1 cellular context compared by ENCODE assay signal in the genomic region with DNA sequence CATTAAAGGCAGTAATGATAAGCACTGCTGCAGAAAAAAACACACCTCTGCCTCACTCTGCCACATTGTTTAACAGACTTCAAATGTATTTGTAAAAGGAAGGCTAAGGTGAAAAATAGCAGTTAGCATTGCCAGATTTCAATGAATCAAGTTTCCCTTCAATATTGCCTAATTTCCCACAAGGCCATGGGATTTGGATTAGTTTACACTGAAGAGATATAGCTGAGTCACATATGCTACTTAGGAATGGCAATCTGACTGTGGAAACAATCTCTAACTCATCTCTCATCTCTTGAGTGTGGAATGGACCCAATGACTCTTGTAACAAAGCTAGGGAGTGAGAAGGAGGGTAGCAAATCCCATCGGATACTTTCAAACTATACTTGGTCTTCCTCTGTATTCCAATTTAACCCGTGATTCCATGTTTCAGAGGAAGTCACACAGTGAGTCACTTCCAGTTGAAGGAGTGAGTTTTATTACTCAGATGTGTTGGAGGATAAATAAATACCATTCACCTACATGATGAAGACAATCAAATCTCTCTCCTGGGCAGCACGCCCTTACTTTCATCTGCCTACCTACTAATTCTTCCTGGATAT.
A peak's percentile ranks its signal among the peaks of the same experiment; 100 is the strongest.
TF ChIP-seq lines count a peak whose summit lies in the region.

No MANE protein-coding gene starts in this region.

TF ChIP-seq in HEK293, 187 proteins besides CTCF, POLR2A, EP300 and RAD21 (continued from another document):
- TF ChIP-seq, protein P1, sequence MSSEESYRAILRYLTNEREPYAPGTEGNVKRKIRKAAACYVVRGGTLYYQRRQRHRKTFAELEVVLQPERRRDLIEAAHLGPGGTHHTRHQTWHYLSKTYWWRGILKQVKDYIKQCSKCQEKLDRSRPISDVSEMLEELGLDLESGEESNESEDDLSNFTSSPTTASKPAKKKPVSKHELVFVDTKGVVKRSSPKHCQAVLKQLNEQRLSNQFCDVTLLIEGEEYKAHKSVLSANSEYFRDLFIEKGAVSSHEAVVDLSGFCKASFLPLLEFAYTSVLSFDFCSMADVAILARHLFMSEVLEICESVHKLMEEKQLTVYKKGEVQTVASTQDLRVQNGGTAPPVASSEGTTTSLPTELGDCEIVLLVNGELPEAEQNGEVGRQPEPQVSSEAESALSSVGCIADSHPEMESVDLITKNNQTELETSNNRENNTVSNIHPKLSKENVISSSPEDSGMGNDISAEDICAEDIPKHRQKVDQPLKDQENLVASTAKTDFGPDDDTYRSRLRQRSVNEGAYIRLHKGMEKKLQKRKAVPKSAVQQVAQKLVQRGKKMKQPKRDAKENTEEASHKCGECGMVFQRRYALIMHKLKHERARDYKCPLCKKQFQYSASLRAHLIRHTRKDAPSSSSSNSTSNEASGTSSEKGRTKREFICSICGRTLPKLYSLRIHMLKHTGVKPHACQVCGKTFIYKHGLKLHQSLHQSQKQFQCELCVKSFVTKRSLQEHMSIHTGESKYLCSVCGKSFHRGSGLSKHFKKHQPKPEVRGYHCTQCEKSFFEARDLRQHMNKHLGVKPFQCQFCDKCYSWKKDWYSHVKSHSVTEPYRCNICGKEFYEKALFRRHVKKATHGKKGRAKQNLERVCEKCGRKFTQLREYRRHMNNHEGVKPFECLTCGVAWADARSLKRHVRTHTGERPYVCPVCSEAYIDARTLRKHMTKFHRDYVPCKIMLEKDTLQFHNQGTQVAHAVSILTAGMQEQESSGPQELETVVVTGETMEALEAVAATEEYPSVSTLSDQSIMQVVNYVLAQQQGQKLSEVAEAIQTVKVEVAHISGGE (tag by site-specific recombination; conservative IDR thresholded peaks at IDR 0.05; ENCODE audit: low read depth): no peak
- TF ChIP-seq, protein P2, sequence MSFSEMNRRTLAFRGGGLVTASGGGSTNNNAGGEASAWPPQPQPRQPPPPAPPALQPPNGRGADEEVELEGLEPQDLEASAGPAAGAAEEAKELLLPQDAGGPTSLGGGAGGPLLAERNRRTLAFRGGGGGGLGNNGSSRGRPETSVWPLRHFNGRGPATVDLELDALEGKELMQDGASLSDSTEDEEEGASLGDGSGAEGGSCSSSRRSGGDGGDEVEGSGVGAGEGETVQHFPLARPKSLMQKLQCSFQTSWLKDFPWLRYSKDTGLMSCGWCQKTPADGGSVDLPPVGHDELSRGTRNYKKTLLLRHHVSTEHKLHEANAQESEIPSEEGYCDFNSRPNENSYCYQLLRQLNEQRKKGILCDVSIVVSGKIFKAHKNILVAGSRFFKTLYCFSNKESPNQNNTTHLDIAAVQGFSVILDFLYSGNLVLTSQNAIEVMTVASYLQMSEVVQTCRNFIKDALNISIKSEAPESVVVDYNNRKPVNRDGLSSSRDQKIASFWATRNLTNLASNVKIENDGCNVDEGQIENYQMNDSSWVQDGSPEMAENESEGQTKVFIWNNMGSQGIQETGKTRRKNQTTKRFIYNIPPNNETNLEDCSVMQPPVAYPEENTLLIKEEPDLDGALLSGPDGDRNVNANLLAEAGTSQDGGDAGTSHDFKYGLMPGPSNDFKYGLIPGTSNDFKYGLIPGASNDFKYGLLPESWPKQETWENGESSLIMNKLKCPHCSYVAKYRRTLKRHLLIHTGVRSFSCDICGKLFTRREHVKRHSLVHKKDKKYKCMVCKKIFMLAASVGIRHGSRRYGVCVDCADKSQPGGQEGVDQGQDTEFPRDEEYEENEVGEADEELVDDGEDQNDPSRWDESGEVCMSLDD (tag by site-specific recombination; IDR thresholded peaks at IDR 0.05): no peak
- TF ChIP-seq ZFP3 (tag by site-specific recombination; IDR thresholded peaks at IDR 0.05; ENCODE audit: low read depth): no peak
- no peak for TF ChIP-seq KLF1 (tag by site-specific recombination; IDR thresholded peaks at IDR 0.05)
- no peak for TF ChIP-seq ZNF302 (tag by site-specific recombination; IDR thresholded peaks at IDR 0.05; ENCODE audit: low read depth)
- peak; percentile 31; the same call in 1 of the 2 replicates for TF ChIP-seq ZNF366 (tag by site-specific recombination; conservative IDR thresholded peaks at IDR 0.05)
- TF ChIP-seq ZFHX2 (tag by site-specific recombination; conservative IDR thresholded peaks at IDR 0.05): peak; percentile 83
- no peak for TF ChIP-seq ZNF707 (tag by site-specific recombination; IDR thresholded peaks at IDR 0.05)
- TF ChIP-seq ZNF560 (tag by site-specific recombination; IDR thresholded peaks at IDR 0.05; ENCODE audit: borderline replicate concordance): no peak
- no peak for TF ChIP-seq ZBTB8A (tag by site-specific recombination; IDR thresholded peaks at IDR 0.05)
- no peak for TF ChIP-seq ZNF174 (tag by site-specific recombination; IDR thresholded peaks at IDR 0.05)
- TF ChIP-seq ZNF510 (tag by site-specific recombination; IDR thresholded peaks at IDR 0.05; ENCODE audit: insufficient replicate concordance): no peak
- no peak for TF ChIP-seq ZIC2 (tag by site-specific recombination; IDR thresholded peaks at IDR 0.05)
- no peak for TF ChIP-seq ZNF311 (tag by site-specific recombination; IDR thresholded peaks at IDR 0.05; ENCODE audit: borderline replicate concordance)
- 0 out of 2 replicates have a peak, but pooled peaks have one; percentile 10 for TF ChIP-seq WT1 (tag by site-specific recombination; IDR thresholded peaks at IDR 0.05)
- TF ChIP-seq ZBTB48 (tag by site-specific recombination; IDR thresholded peaks at IDR 0.05): no peak
- TF ChIP-seq OSR2 (tag by site-specific recombination; IDR thresholded peaks at IDR 0.05): 0 out of 2 replicates have a peak, but pooled peaks have one; percentile 41
- no peak for TF ChIP-seq ZNF394 (tag by site-specific recombination; IDR thresholded peaks at IDR 0.05; ENCODE audit: borderline replicate concordance)
- TF ChIP-seq BCL11B (tag by site-specific recombination; IDR thresholded peaks at IDR 0.05; ENCODE audit: low read depth): no peak
- peak; percentile 23 for TF ChIP-seq SETDB1 (IDR thresholded peaks at IDR 0.05; ENCODE audit: insufficient read length, low read length)
- TF ChIP-seq ZNF426 (tag by site-specific recombination; IDR thresholded peaks at IDR 0.05): no peak
- TF ChIP-seq, protein P3, sequence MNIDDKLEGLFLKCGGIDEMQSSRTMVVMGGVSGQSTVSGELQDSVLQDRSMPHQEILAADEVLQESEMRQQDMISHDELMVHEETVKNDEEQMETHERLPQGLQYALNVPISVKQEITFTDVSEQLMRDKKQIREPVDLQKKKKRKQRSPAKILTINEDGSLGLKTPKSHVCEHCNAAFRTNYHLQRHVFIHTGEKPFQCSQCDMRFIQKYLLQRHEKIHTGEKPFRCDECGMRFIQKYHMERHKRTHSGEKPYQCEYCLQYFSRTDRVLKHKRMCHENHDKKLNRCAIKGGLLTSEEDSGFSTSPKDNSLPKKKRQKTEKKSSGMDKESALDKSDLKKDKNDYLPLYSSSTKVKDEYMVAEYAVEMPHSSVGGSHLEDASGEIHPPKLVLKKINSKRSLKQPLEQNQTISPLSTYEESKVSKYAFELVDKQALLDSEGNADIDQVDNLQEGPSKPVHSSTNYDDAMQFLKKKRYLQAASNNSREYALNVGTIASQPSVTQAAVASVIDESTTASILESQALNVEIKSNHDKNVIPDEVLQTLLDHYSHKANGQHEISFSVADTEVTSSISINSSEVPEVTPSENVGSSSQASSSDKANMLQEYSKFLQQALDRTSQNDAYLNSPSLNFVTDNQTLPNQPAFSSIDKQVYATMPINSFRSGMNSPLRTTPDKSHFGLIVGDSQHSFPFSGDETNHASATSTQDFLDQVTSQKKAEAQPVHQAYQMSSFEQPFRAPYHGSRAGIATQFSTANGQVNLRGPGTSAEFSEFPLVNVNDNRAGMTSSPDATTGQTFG (tag by site-specific recombination; IDR thresholded peaks at IDR 0.05; ENCODE audit: borderline replicate concordance): no peak
- TF ChIP-seq ZNF155 (tag by site-specific recombination; IDR thresholded peaks at IDR 0.05): no peak
- no peak for TF ChIP-seq ZNF184 (tag by site-specific recombination; IDR thresholded peaks at IDR 0.05)
- TF ChIP-seq, protein P4, sequence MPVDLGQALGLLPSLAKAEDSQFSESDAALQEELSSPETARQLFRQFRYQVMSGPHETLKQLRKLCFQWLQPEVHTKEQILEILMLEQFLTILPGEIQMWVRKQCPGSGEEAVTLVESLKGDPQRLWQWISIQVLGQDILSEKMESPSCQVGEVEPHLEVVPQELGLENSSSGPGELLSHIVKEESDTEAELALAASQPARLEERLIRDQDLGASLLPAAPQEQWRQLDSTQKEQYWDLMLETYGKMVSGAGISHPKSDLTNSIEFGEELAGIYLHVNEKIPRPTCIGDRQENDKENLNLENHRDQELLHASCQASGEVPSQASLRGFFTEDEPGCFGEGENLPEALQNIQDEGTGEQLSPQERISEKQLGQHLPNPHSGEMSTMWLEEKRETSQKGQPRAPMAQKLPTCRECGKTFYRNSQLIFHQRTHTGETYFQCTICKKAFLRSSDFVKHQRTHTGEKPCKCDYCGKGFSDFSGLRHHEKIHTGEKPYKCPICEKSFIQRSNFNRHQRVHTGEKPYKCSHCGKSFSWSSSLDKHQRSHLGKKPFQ (tag by site-specific recombination; IDR thresholded peaks at IDR 0.05): no peak
- no peak for TF ChIP-seq ZNF132 (tag by site-specific recombination; IDR thresholded peaks at IDR 0.05; ENCODE audit: borderline replicate concordance)
